ENCODE assay signal across 16 cellular contexts in the genomic region with DNA sequence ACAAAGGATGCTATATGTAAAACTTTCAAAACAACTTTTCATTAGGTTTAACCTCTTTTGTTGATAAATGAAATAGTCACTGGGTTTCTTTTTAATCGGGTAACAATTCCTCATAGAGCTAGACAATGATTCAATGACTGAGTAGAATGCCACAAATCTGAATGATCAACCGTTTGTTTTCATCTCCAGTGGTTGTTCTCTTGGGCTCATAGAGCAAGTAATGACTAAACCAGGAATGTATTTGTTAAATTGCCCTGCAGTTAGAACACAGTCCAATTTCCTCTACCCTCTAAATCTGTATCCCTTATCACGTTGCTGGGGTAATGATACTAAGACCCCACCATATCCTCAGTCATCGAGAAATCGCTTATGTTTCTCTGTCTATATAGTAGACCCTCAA. TPM values are rescaled to one million over a fixed set of nuclear protein-coding genes. Genes with fewer than 3 reads are reported as not detected.
"Had no signal": no experiment of that assay in that cellular context is flagged by ENCODE, and none has a peak within 500 bp of the region (broad histone marks: within the 10 kb centered on the region; RNA-seq: fewer than 3 reads in every experiment).

No MANE protein-coding gene starts in this region.

- ATAC-seq: activated CD4-positive, alpha-beta T cell treated with anti-CD3 and anti-CD28 coated beads for 36 hours; activated CD8-positive, alpha-beta T cell treated with anti-CD3 and anti-CD28 coated beads, Interleukin-2, amount 10 ng/mL, durations not matched to agents 7 days and 5 days; activated naive CD8-positive, alpha-beta T cell treated with anti-CD3 and anti-CD28 coated beads, Interleukin-2, amount 50 U/mL, for 24 hours; heart left ventricle; left lung; stimulated activated naive CD8-positive, alpha-beta T cell treated with anti-CD3 and anti-CD28 coated beads, Interleukin-15, Interleukin-2, amounts not matched to agents 100 U/mL and 50 U/mL, for 24 hours; T-cell; upper lobe of right lung had no signal

- FAIRE-seq: islet of Langerhans had no signal

- H3K9me3 ChIP-seq: heart left ventricle, left lung, upper lobe of right lung had no signal

- DNase-seq: activated CD4-positive, alpha-beta T cell treated with anti-CD3 and anti-CD28 coated beads for 36 hours; activated CD8-positive, alpha-beta T cell treated with anti-CD3 and anti-CD28 coated beads, Interleukin-2, amount 10 ng/mL, durations not matched to agents 7 days and 5 days; activated naive CD4-positive, alpha-beta T cell treated with Interleukin-2 at 50 U/mL for 16 hours; activated naive CD8-positive, alpha-beta T cell treated with anti-CD3 and anti-CD28 coated beads, Interleukin-2, amount 50 U/mL, for 24 hours; endodermal cell; foreskin melanocyte; heart left ventricle; left lung; stimulated activated CD4-positive, alpha-beta T cell treated with anti-CD3 and anti-CD28 coated beads, Interleukin-4, amount 100 ng/mL, for 1 hour; stimulated activated CD8-positive, alpha-beta memory T cell treated with anti-CD3 and anti-CD28 coated beads, Interleukin-4, amount 100 ng/mL, for 48 hours; stimulated activated naive CD8-positive, alpha-beta T cell treated with anti-CD3 and anti-CD28 coated beads, Interleukin-15, Interleukin-2, amounts not matched to agents 100 U/mL and 50 U/mL, for 24 hours; T-cell; upper lobe of right lung; WERI-Rb-1 had no signal

- H3K4me3 ChIP-seq: heart left ventricle, left lung, upper lobe of right lung had no signal

- H3K36me3 ChIP-seq: heart left ventricle, left lung, upper lobe of right lung, WERI-Rb-1 had no signal

- H3K4me1 ChIP-seq: heart left ventricle, left lung, upper lobe of right lung had no signal

- H3K27ac ChIP-seq: heart left ventricle, left lung, upper lobe of right lung, WERI-Rb-1 had no signal

RNA-seq across cellular contexts. Expression of gene CNNM1, which starts 40.0 kb away (rescaled TPM):
- total RNA-seq: dermis microvascular lymphatic vessel endothelial cell had no signal
